ENCODE assay signal across 14 cellular contexts in the genomic region with DNA sequence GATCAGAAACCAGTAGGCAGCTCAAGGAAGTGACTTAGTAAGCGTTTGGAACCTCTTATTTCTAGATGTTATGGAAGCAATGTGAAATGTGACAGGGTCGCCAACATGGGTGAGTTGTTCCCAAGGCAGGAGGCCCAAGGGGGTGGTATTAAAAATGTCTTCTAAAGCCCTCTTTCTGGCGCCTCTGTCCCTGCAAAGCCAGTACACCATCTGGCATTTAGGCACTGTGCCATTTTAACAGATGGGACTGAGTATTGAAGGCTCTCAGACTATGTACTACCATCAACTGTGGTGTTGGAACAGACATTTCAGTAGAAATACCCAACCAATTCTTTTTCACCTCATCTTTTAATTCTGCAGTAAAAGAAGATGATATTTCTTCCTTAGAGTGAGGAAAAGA.
DNase-seq lines count a peak whose midpoint lies in the region; ATAC-seq and TF ChIP-seq lines count a peak whose summit lies in the region.
"Had no signal": no experiment of that assay in that cellular context is flagged by ENCODE, and none has a peak within 500 bp of the region (broad histone marks: within the 10 kb centered on the region; RNA-seq: fewer than 3 reads in every experiment).

No MANE protein-coding gene starts in this region.

- CTCF ChIA-PET in HEK293T (lab: Yijun Ruan, JAX), result interaction anchor here (0.6 kb wide), 1 partner anchor 251 kb away, joined by 4 read pairs; no protein-coding TSS in a partner anchor

- POLR2A ChIA-PET in HEK293T (lab: Yijun Ruan, JAX), result no interaction called here

- peak; percentile 45 for DNase-seq in GM04504 (ENCODE audit: low read depth)
- peak; percentile 95 to 96 for DNase-seq in NCI-H446 (lab: John Stamatoyannopoulos, UW)
- peak; percentile 33 for DNase-seq in epidermal melanocyte (ENCODE audit: insufficient read length, low spot score)
- DNase-seq in superior temporal gyrus (ENCODE audit: extremely low spot score), result peak; percentile 62
- no peak for DNase-seq in putamen (ENCODE audit: low spot score)
- DNase-seq in HEK293T (ENCODE audit: extremely low spot score), result no peak
- DNase-seq: activated B cell treated with CpG ODN at 0.5 μM for 24 hours; activated naive CD8-positive, alpha-beta T cell treated with anti-CD3 and anti-CD28 coated beads for 36 hours; effector CD8-positive, alpha-beta T cell; nephron progenitor cell; spleen; T-helper 2 cell had no signal

- no peak for ATAC-seq in HG03521 (IDR thresholded peaks at IDR 0.05; ENCODE audit: unreplicated experiment)
- ATAC-seq: K562 had no signal

TF ChIP-seq in HEK293T, 16 proteins besides CTCF, POLR2A, EP300 and RAD21:
- TF ChIP-seq ARNT (IDR thresholded peaks at IDR 0.05) (no peak), LEF1 (IDR thresholded peaks at IDR 0.05; ENCODE audit: borderline replicate concordance) (no peak), FOXM1 (IDR thresholded peaks at IDR 0.05; ENCODE audit: borderline replicate concordance) (no peak), SUZ12 (IDR thresholded peaks at IDR 0.05) (no peak), NFRKB (IDR thresholded peaks at IDR 0.05) (no peak), SP1 (IDR thresholded peaks at IDR 0.05) (no peak), CTBP1 (IDR thresholded peaks at IDR 0.05; ENCODE audit: borderline replicate concordance) (no peak), TARDBP (IDR thresholded peaks at IDR 0.05) (no peak), ELF4 (IDR thresholded peaks at IDR 0.05) (no peak), FOXK2 (IDR thresholded peaks at IDR 0.05) (no peak), ZNF384 (IDR thresholded peaks at IDR 0.05) (no peak), FOXA1 (IDR thresholded peaks at IDR 0.05) (no peak), HDGF (IDR thresholded peaks at IDR 0.05; ENCODE audit: borderline replicate concordance) (no peak), BHLHE40 (IDR thresholded peaks at IDR 0.05; ENCODE audit: borderline replicate concordance) (no peak), L3MBTL2 (conservative IDR thresholded peaks at IDR 0.05) (no peak)
- TF ChIP-seq, protein P1, sequence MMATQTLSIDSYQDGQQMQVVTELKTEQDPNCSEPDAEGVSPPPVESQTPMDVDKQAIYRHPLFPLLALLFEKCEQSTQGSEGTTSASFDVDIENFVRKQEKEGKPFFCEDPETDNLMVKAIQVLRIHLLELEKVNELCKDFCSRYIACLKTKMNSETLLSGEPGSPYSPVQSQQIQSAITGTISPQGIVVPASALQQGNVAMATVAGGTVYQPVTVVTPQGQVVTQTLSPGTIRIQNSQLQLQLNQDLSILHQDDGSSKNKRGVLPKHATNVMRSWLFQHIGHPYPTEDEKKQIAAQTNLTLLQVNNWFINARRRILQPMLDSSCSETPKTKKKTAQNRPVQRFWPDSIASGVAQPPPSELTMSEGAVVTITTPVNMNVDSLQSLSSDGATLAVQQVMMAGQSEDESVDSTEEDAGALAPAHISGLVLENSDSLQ (IDR thresholded peaks at IDR 0.05), result no peak
TF ChIP-seq in HEK293T: peak in this region for 0.

Comparison
In these comparisons a context has a peak if more than half of its experiments do, and no peak if none do; other contexts are left out.
1. DNase-seq: peak in GM04504 (single experiment), NCI-H446 (2 of 2), epidermal melanocyte (single experiment) and superior temporal gyrus (single experiment); none in putamen (single experiment) and HEK293T (single experiment).